Comparison of ENCODE assay signal across 8 cellular contexts in genomic region chr2:28594369-28595108, GRCh38.
DNase-seq lines count a peak whose midpoint lies in the region; ATAC-seq and TF ChIP-seq lines count a peak whose summit lies in the region.

No MANE protein-coding gene starts in this region.

- H3K27me3 ChIP-seq in liver (ENCODE audit: control insufficient read depth in 4 of 4, insufficient read depth in 4 of 4, low read length in 3 of 4) = no peaks in the 10 kb centered on the region

- peak; percentile 80 for TF ChIP-seq CTCF in GM12873 (IDR thresholded peaks at IDR 0.05; ENCODE audit: insufficient read depth, low read depth, low read length, missing control alignments)
- TF ChIP-seq CTCF in liver (IDR thresholded peaks at IDR 0.05; ENCODE audit: low read depth, low read length, missing input control) = peak; percentile 73

- no peaks in the 10 kb centered on the region for H3K9me3 ChIP-seq in liver (ENCODE audit: control insufficient read depth in 4 of 4, low read length in 3 of 4)

- peak; percentile 89 to 95 for TF ChIP-seq RAD21 in liver (IDR thresholded peaks at IDR 0.05)

- peak; percentile 84 for ATAC-seq in HG03571 (IDR thresholded peaks at IDR 0.05; ENCODE audit: unreplicated experiment)
- no peak for ATAC-seq in HG03135 (IDR thresholded peaks at IDR 0.05; ENCODE audit: unreplicated experiment)

- 26% methylated on average over 17 of the region's 17 CpGs for WGBS in liver

- peaks cover 0 to 10% (median 6%) of the 10 kb centered on the region in 4 donors for H3K4me1 ChIP-seq in liver (ENCODE audit: control insufficient read depth in 4 of 4, insufficient read depth in 4 of 4, low read length in 3 of 4)

- no peaks in the 10 kb centered on the region for H3K36me3 ChIP-seq in liver (ENCODE audit: control insufficient read depth in 4 of 4, insufficient read depth in 3 of 4, low read depth in 1 of 4, low read length in 3 of 4)

- H3K9ac ChIP-seq in liver (ENCODE audit: low read depth in 1 of 2, low read length in 2 of 2) = no peak overlapping the region

- no peak overlapping the region for H3K4me3 ChIP-seq in liver (ENCODE audit: low read depth in 1 of 3, low read length in 3 of 3)

- peak overlapping the region; percentile 14 to 35 for H3K27ac ChIP-seq in liver (ENCODE audit: low read depth in 1 of 2, low read length in 2 of 2)

- peak; percentile 32 for DNase-seq in NCI-H748 treated with DMSO at 0.1 percent for 48 hours (lab: John Stamatoyannopoulos, UW)
- DNase-seq in activated CD4-positive, alpha-beta T cell treated with anti-CD3 and anti-CD28 coated beads, Interleukin-2, amount 50 U/mL, for 1 hour = peak; percentile 90
- DNase-seq in dermis blood vessel endothelial cell = peak; percentile 96
- peak; percentile 87 to 91 for DNase-seq in stimulated activated CD4-positive, alpha-beta T cell treated with anti-CD3 and anti-CD28 coated beads, Interleukin-2, amount 100 ng/mL, for 48 hours

TF ChIP-seq in liver, 16 proteins besides CTCF, POLR2A, EP300 and RAD21:
- peak; percentile 20 for TF ChIP-seq YY1 (IDR thresholded peaks at IDR 0.05)
- TF ChIP-seq ZBTB33 (IDR thresholded peaks at IDR 0.05) = no peak
- no peak for TF ChIP-seq GABPA (IDR thresholded peaks at IDR 0.05 in 1 of 2, conservative IDR thresholded peaks at IDR 0.05 in 1 of 2)
- TF ChIP-seq FOXA2 (IDR thresholded peaks at IDR 0.05) = no peak
- TF ChIP-seq EGR1 (IDR thresholded peaks at IDR 0.05; ENCODE audit: low read depth in 2 of 2) = no peak
- no peak for TF ChIP-seq FOXA1 (IDR thresholded peaks at IDR 0.05)
- TF ChIP-seq SP1 (IDR thresholded peaks at IDR 0.05) = no peak
- TF ChIP-seq JUND (IDR thresholded peaks at IDR 0.05) = no peak
- TF ChIP-seq ATF3 (IDR thresholded peaks at IDR 0.05) = no peak
- TF ChIP-seq TAF1 (conservative IDR thresholded peaks at IDR 0.05) = no peak
- no peak for TF ChIP-seq NR2F2 (IDR thresholded peaks at IDR 0.05)
- peak in 1 of 2 donors; percentile 22 for TF ChIP-seq HNF4A (conservative IDR thresholded peaks at IDR 0.05)
- TF ChIP-seq RXRA (IDR thresholded peaks at IDR 0.05) = peak; percentile 12 to 44
- no peak for TF ChIP-seq HNF4G (IDR thresholded peaks at IDR 0.05)
- no peak for TF ChIP-seq MAX (IDR thresholded peaks at IDR 0.05)
- no peak for TF ChIP-seq REST (IDR thresholded peaks at IDR 0.05)
TF ChIP-seq in liver: peak in this region for 3.

Comparison
In these comparisons a context has a peak if more than half of its experiments do, and no peak if none do; other contexts are left out.
1. DNase-seq: peak in every context shown above with its lines; median percentile 96 in dermis blood vessel endothelial cell; 90 in activated CD4-positive, alpha-beta T cell treated with anti-CD3 and anti-CD28 coated beads, Interleukin-2, amount 50 U/mL, for 1 hour; 89 in stimulated activated CD4-positive, alpha-beta T cell treated with anti-CD3 and anti-CD28 coated beads, Interleukin-2, amount 100 ng/mL, for 48 hours; 32 in NCI-H748 treated with DMSO at 0.1 percent for 48 hours.